21 cellular contexts compared by ENCODE assay signal in the genomic region with DNA sequence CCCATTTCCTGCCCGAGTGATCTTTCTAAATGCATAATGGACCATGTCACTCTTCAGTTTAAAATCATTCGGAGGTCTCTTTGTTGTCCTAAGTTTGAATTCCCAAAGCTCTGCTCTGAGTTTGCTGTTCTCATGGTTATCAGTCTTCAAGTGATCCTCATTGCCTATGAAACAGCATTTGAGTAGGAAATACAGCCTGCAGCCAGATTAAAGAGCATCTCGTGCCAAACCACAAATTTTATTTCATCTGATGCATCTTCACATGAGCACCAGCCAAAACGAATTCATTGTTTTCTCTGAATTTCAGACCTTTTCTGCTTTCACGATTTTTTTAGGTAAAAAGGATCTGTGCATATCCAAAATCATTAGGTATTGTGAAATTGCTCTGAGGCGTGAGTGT.
"Had no signal": no experiment of that assay in that cellular context is flagged by ENCODE, and none has a peak within 500 bp of the region (broad histone marks: within the 10 kb centered on the region; RNA-seq: fewer than 3 reads in every experiment).

No MANE protein-coding gene starts in this region.

- H3K27me3 ChIP-seq: sigmoid colon, vagina had no signal

- H3K9me3 ChIP-seq: lower lobe of right lung, sigmoid colon, thoracic aorta, vagina had no signal

- H3K27me3 Mint-ChIP-seq: activated naive CD8-positive, alpha-beta T cell treated with anti-CD3 and anti-CD28 coated beads for 36 hours; progenitor cell of endocrine pancreas; type B pancreatic cell had no signal

- H3K27ac ChIP-seq: coronary artery, epithelial cell of prostate, lower lobe of right lung, sigmoid colon, thoracic aorta, vagina had no signal

- H3K9me3 Mint-ChIP-seq: activated CD4-positive, alpha-beta memory T cell treated with anti-CD3 and anti-CD28 coated beads for 36 hours; activated naive CD8-positive, alpha-beta T cell treated with anti-CD3 and anti-CD28 coated beads for 36 hours; neural crest cell; type B pancreatic cell had no signal

- H3K4me3 Mint-ChIP-seq: activated CD4-positive, alpha-beta memory T cell treated with anti-CD3 and anti-CD28 coated beads for 36 hours; activated naive CD8-positive, alpha-beta T cell treated with anti-CD3 and anti-CD28 coated beads for 36 hours; naive thymus-derived CD4-positive, alpha-beta T cell; neural crest cell; type B pancreatic cell had no signal

- H3K36me3 ChIP-seq: lower lobe of right lung, sigmoid colon, thoracic aorta, vagina had no signal

- H3K4me1 Mint-ChIP-seq: activated naive CD8-positive, alpha-beta T cell treated with anti-CD3 and anti-CD28 coated beads for 36 hours; naive thymus-derived CD4-positive, alpha-beta T cell had no signal

- H3K27ac Mint-ChIP-seq: activated CD4-positive, alpha-beta memory T cell treated with anti-CD3 and anti-CD28 coated beads for 36 hours; activated naive CD8-positive, alpha-beta T cell treated with anti-CD3 and anti-CD28 coated beads for 36 hours; naive thymus-derived CD4-positive, alpha-beta T cell; progenitor cell of endocrine pancreas; type B pancreatic cell had no signal

- H3K4me1 ChIP-seq: lower lobe of right lung, sigmoid colon, vagina had no signal

- ATAC-seq: left lobe of liver; lower lobe of right lung; naive thymus-derived CD4-positive, alpha-beta T cell had no signal

- H3K36me3 Mint-ChIP-seq: activated CD4-positive, alpha-beta memory T cell treated with anti-CD3 and anti-CD28 coated beads for 36 hours; activated naive CD8-positive, alpha-beta T cell treated with anti-CD3 and anti-CD28 coated beads for 36 hours; naive thymus-derived CD4-positive, alpha-beta T cell; type B pancreatic cell had no signal

- H3K4me3 ChIP-seq: coronary artery, lower lobe of right lung, sigmoid colon, thoracic aorta, vagina had no signal

- DNase-seq: activated CD4-positive, alpha-beta memory T cell treated with anti-CD3 and anti-CD28 coated beads for 36 hours; activated CD4-positive, alpha-beta T cell treated with anti-CD3 and anti-CD28 coated beads for 4 hours; activated CD4-positive, CD25-positive, alpha-beta regulatory T cell; activated naive CD4-positive, alpha-beta T cell treated with Interleukin-2 at 50 U/mL for 16 hours; activated naive CD8-positive, alpha-beta T cell treated with anti-CD3 and anti-CD28 coated beads for 36 hours; activated T-cell treated with anti-CD3 and anti-CD28 coated beads, Interleukin-2, amount 50 U/mL, for 48 hours; cerebellar nuclear complex; lower lobe of right lung; naive thymus-derived CD4-positive, alpha-beta T cell; retina; sigmoid colon; stimulated activated CD4-positive, alpha-beta T cell treated with anti-CD3 and anti-CD28 coated beads, Interleukin-4, amount 100 ng/mL, for 1 hour; stimulated activated naive CD4-positive, alpha-beta T cell treated with Interleukin-2 at 50 U/mL for 16 hours had no signal
